In the genomic region with DNA sequence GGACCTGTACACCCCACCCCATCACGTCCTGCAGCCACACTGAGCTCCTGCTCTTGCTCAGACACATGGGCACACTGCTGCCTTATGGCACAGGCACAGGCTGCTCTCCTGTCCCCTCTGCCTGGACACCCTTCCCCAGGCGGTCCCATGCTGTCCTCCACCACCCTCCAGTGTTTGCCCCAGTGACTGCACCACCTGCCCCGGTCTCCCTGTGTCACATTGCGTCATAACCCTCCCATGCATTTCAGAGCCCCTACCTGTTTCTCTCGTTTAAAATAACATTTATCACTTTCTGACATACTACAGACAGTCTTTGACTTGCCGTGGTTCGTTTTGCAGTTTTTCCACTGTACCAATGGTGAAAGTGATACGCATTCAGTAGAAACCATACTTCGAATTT, we compare ENCODE assay signal across 1 cellular context.
A peak's percentile ranks its signal among the peaks of the same experiment; 100 is the strongest.
TF ChIP-seq lines count a peak whose summit lies in the region.

No MANE protein-coding gene starts in this region.

TF ChIP-seq in K562, 482 proteins besides CTCF, POLR2A, EP300 and RAD21 (continued from another document):
- TF ChIP-seq CEBPB (tag; IDR thresholded peaks at IDR 0.05), result peak; percentile 73
